Comparison of ENCODE assay signal across 1 cellular context in the genomic region with DNA sequence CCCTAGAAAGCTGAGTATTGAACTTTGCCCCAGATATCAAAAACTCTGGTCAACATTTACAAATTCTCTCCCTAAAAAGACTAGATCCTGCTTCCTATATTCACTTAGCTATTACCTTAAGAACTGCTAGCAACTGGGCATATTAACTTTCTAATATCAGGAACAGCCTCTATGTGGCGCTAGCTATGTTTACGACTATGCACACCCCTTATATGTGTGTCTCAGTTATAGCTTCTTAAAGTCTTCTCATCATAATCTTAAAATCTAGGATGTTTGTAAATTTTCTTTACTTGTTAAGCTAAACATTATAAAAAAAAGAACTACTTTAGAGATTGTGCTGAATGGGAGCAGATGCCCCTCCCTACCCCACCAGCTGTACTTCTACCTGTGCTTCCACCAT.
TF ChIP-seq lines count a peak whose summit lies in the region.

No MANE protein-coding gene starts in this region.

TF ChIP-seq in WTC11, 78 proteins besides CTCF, POLR2A, EP300 and RAD21 (continued from another document):
- TF ChIP-seq, protein P1, sequence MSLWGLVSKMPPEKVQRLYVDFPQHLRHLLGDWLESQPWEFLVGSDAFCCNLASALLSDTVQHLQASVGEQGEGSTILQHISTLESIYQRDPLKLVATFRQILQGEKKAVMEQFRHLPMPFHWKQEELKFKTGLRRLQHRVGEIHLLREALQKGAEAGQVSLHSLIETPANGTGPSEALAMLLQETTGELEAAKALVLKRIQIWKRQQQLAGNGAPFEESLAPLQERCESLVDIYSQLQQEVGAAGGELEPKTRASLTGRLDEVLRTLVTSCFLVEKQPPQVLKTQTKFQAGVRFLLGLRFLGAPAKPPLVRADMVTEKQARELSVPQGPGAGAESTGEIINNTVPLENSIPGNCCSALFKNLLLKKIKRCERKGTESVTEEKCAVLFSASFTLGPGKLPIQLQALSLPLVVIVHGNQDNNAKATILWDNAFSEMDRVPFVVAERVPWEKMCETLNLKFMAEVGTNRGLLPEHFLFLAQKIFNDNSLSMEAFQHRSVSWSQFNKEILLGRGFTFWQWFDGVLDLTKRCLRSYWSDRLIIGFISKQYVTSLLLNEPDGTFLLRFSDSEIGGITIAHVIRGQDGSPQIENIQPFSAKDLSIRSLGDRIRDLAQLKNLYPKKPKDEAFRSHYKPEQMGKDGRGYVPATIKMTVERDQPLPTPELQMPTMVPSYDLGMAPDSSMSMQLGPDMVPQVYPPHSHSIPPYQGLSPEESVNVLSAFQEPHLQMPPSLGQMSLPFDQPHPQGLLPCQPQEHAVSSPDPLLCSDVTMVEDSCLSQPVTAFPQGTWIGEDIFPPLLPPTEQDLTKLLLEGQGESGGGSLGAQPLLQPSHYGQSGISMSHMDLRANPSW (CRISPR knock-in tag; conservative IDR thresholded peaks at IDR 0.05; ENCODE audit: low read depth): no peak
- TF ChIP-seq, protein P2, sequence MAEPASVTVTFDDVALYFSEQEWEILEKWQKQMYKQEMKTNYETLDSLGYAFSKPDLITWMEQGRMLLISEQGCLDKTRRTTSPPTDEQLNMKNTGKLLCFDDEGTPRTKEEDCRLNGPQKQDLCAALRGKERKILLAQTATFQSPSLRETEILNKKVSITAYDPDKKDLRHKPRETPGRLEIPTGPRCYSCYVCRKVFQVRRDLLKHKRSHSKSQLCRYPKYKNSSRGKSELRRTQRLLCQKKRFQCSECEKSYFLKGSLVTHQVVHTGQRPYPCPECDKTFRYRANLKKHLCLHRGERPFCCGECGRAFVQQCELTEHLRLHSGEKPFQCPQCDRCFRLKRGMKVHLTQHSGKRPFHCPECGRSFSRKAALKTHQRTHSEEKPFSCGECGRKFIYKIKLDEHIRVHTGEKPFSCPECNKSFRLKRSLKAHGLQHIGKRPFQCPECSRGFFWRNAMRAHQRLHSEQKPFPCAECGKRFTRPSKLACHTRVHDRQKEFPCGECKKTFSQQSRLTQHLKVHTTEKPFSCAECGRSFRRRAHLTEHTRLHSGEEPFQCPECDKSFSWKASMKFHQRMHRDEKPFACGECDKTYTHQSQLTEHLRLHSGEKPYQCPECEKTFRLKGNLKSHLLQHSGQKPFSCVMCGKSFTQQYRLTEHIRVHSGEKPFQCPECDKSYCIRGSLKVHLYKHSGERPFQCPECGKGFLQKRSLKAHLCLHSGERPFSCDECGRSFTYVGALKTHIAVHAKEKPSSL (CRISPR knock-in tag; conservative IDR thresholded peaks at IDR 0.05): no peak
